In genomic region chr5:151743535-151743934, GRCh38 we compare ENCODE assay signal across 13 cellular contexts. TPM values are rescaled to one million over a fixed set of nuclear protein-coding genes. Genes with fewer than 3 reads are reported as not detected.
DNase-seq lines count a peak whose midpoint lies in the region; ATAC-seq and TF ChIP-seq lines count a peak whose summit lies in the region.
"Had no signal": no experiment of that assay in that cellular context is flagged by ENCODE, and none has a peak within 500 bp of the region (broad histone marks: within the 10 kb centered on the region; RNA-seq: fewer than 3 reads in every experiment).

No MANE protein-coding gene starts in this region.

- intact Hi-C loops in left colon (cut with DNase I, micrococcal nuclease), result no loop called here
- intact Hi-C loops in tibial artery (cut with DNase I; ENCODE audit: low total_unique reads), result loop anchor here (5.0 kb wide), 1 partner anchor 296 kb away; the partner anchor contains the start of gene SLC36A1

- ATAC-seq in HG03025 (IDR thresholded peaks at IDR 0.05; ENCODE audit: low FRiP score, unreplicated experiment), result no peak
- ATAC-seq in left colon, result no peak

- peak overlapping the region; percentile 4; the same call in 1 of the 2 replicates for H3K27ac ChIP-seq in SJSA1
- peak overlapping the region; percentile 75 for H3K27ac ChIP-seq in subcutaneous abdominal adipose tissue (ENCODE audit: low read depth, low read length)
- H3K27ac ChIP-seq in tibial artery, result no peak overlapping the region
- H3K27ac ChIP-seq: colonic mucosa, neutrophil had no signal

- H3K27me3 ChIP-seq in SJSA1 (replicated peaks) (no peaks in the 10 kb centered on the region), subcutaneous abdominal adipose tissue (ENCODE audit: control insufficient read depth in 5 of 5, insufficient read depth in 4 of 5, low read length in 5 of 5) (no peaks in the 10 kb centered on the region), tibial artery (no peaks in the 10 kb centered on the region)
- H3K27me3 ChIP-seq: colonic mucosa, neutrophil had no signal

- H3K9ac ChIP-seq in subcutaneous abdominal adipose tissue (ENCODE audit: low read length in 5 of 5), result no peak overlapping the region

- H3K4me3 ChIP-seq in SJSA1 (no peak overlapping the region), fibroblast of the aortic adventitia (ENCODE audit: low read depth, low read length) (no peak overlapping the region), subcutaneous abdominal adipose tissue (ENCODE audit: low read depth in 1 of 5, low read length in 5 of 5) (no peak overlapping the region), tibial artery (no peak overlapping the region)
- H3K4me3 ChIP-seq: colonic mucosa had no signal

- DNase-seq in EL (peak; percentile 20), SJSA1 (ENCODE audit: low read depth in 1 of 2, low spot score in 2 of 2) (no peak), fibroblast of the aortic adventitia (ENCODE audit: low read depth) (peak; percentile 33), left colon (no peak), tibial artery (no peak)
- DNase-seq: activated CD4-positive, alpha-beta T cell treated with anti-CD3 and anti-CD28 coated beads, Interleukin-2, amount 50 U/mL, for 48 hours; activated gamma-delta T cell; DND-41; NCI-H187 had no signal

- H3K4me1 ChIP-seq in SJSA1 (replicated peaks), result peaks cover 78% of the 10 kb centered on the region
- peaks cover 19 to 68% (median 51%) of the 10 kb centered on the region in 5 donors for H3K4me1 ChIP-seq in subcutaneous abdominal adipose tissue (ENCODE audit: control insufficient read depth in 5 of 5, insufficient read depth in 5 of 5, low read length in 5 of 5)
- H3K4me1 ChIP-seq in tibial artery, result peaks cover 0 to 45% (median 27%) of the 10 kb centered on the region in 4 donors
- H3K4me1 ChIP-seq: colonic mucosa had no signal

- TF ChIP-seq CTCF in fibroblast of the aortic adventitia (IDR thresholded peaks at IDR 0.05; ENCODE audit: insufficient read depth, low read length) (peak; percentile 19), tibial artery (IDR thresholded peaks at IDR 0.05) (no peak)

- H3K36me3 ChIP-seq in SJSA1 (peaks cover 42% of the 10 kb centered on the region), subcutaneous abdominal adipose tissue (ENCODE audit: control insufficient read depth in 5 of 5, insufficient read depth in 5 of 5, low read length in 5 of 5) (peaks cover 0 to 32% (median 14%) of the 10 kb centered on the region in 5 donors), tibial artery (peaks cover 0 to 21% (median 16%) of the 10 kb centered on the region in 3 donors)
- H3K36me3 ChIP-seq: colonic mucosa had no signal

- H3K9me3 ChIP-seq in SJSA1 (replicated peaks) (no peaks in the 10 kb centered on the region), subcutaneous abdominal adipose tissue (ENCODE audit: control insufficient read depth in 5 of 5, low read length in 5 of 5) (no peaks in the 10 kb centered on the region), tibial artery (no peaks in the 10 kb centered on the region)
- H3K9me3 ChIP-seq: colonic mucosa, neutrophil had no signal

RNA-seq across cellular contexts. Expression of gene ATOX1, which starts 14.9 kb away (rescaled TPM):
- total RNA-seq in SJSA1 (2014; rRNA removed; shearing (Covaris generic)), result 101 and 124 TPM in 2 replicates
- 28.6 and 66.6 TPM in 2 replicates for total RNA-seq in fibroblast of the aortic adventitia (ENCODE audit: low replicate concordance)
- 10 to 100 TPM; 48.7 to 49.2 TPM for total RNA-seq in left colon

RNA-seq across cellular contexts. Expression of gene G3BP1, which starts 28.2 kb away (rescaled TPM):
- 240 and 259 TPM in 2 replicates for total RNA-seq in SJSA1 (2014; rRNA removed; shearing (Covaris generic))
- total RNA-seq in fibroblast of the aortic adventitia (ENCODE audit: low replicate concordance) (161 and 239 TPM in 2 replicates), left colon (100 to 1,000 TPM; 116 to 141 TPM)

RNA-seq across cellular contexts. Expression of gene SPARC, which starts 56.8 kb away (rescaled TPM):
- 2,833 and 2,882 TPM in 2 replicates for total RNA-seq in SJSA1 (2014; rRNA removed; shearing (Covaris generic))
- total RNA-seq in fibroblast of the aortic adventitia (ENCODE audit: low replicate concordance), result 1,011 and 5,653 TPM in 2 replicates
- total RNA-seq in left colon, result 100 to 1,000 TPM in 1 of 2 donors, 10 to 100 TPM in 1; 91.3 to 178 TPM

Comparison
In these comparisons a context has a peak if more than half of its experiments do, and no peak if none do; other contexts are left out.
1. DNase-seq: peak in EL (single experiment) and fibroblast of the aortic adventitia (single experiment); none in SJSA1 (0 of 2), left colon (0 of 2) and tibial artery (0 of 2).
2. H3K27ac ChIP-seq: peak in SJSA1 (single experiment) and subcutaneous abdominal adipose tissue (single experiment); none in tibial artery (0 of 2).